ENCODE assay signal across 16 cellular contexts in the genomic region with DNA sequence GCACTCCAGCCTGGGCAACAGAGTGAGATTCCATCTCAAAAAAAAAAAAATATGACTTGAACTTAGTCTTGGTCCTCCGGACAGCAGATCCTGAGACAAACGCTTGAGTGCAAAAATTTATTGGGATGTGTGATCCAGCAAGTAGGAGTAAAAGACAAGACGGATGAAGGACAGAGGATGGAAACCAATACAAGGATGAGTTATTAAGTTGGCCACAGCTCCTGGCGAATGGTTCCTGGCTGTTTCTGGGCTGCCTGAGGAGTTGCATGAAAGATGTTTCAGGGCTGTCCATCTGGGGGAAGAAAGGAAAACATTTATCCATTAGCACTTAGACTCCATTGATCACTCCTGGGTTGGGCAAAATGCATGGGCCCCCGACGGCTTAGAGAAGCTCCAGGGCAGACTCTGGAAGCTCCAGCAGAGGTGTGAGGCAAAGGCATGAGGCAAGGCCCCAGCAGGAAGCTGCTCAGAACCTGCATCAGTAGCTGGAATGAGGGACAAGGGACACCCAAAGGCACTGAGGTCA.
A peak's percentile ranks its signal among the peaks of the same experiment; 100 is the strongest.
DNase-seq lines count a peak whose midpoint lies in the region; ATAC-seq, FAIRE-seq and TF ChIP-seq lines count a peak whose summit lies in the region.
"Had no signal": no experiment of that assay in that cellular context is flagged by ENCODE, and none has a peak within 500 bp of the region (broad histone marks: within the 10 kb centered on the region; RNA-seq: fewer than 3 reads in every experiment).

No MANE protein-coding gene starts in this region.

- H3K4ac ChIP-seq in IMR-90 (ENCODE audit: low read depth, low read length): peak overlapping the region; percentile 79

- peak overlapping the region; percentile 36; the same call in 1 of the 2 replicates for H4K5ac ChIP-seq in IMR-90 (ENCODE audit: low read depth, low read length)

- peak overlapping the region; percentile 32 to 85; a peak in 3 of 4 replicates for H4K8ac ChIP-seq in IMR-90 (ENCODE audit: low read depth in 2 of 2, low read length in 2 of 2)

- H3K4me1 ChIP-seq in A549 (peaks cover 15% of the 10 kb centered on the region; the same call in 2 of the 3 replicates), IMR-90 (ENCODE audit: control insufficient read depth, insufficient read depth, low read length) (peaks cover 22% of the 10 kb centered on the region), stomach (peaks cover 16 to 22% (median 20%) of the 10 kb centered on the region in 4 donors), spleen (peaks cover 7 to 21% (median 18%) of the 10 kb centered on the region in 6 donors)

- H3K36me3 Mint-ChIP-seq in glutamatergic neuron (ENCODE audit: unreplicated experiment): peaks cover 4% of the 10 kb centered on the region
- H3K36me3 Mint-ChIP-seq: CD4-positive, CD25-positive, alpha-beta regulatory T cell had no signal

- DNase-seq in A549 (ENCODE audit: low read depth in 1 of 2, low spot score in 1 of 2): no peak
- DNase-seq in IMR-90: no peak
- no peak for DNase-seq in glutamatergic neuron
- no peak for DNase-seq in stomach
- DNase-seq in spleen: no peak
- DNase-seq in retina: no peak
- no peak for DNase-seq in stimulated activated CD4-positive, alpha-beta T cell treated with anti-CD3 and anti-CD28 coated beads, Interleukin-4, amount 100 ng/mL, for 24 hours
- DNase-seq: Calu3; CD4-positive, CD25-positive, alpha-beta regulatory T cell; NCI-H1105 treated with DMSO at 0.1 percent for 48 hours; NCI-H187 treated with DMSO at 0.1 percent for 48 hours had no signal

- peak overlapping the region; percentile 72; the same call in 2 of the 3 replicates for H2BK15ac ChIP-seq in IMR-90 (ENCODE audit: low read depth, low read length)

- H3K56ac ChIP-seq in IMR-90 (ENCODE audit: extremely low read depth, insufficient read depth, low read length): no peak overlapping the region

- in situ Hi-C loops in IMR-90 (cut with MboI; ENCODE audit: low sequenced_read_pairs): loop anchor here (10.0 kb wide), 1 partner anchor 345 kb away; no protein-coding TSS in a partner anchor

- H4K20me1 ChIP-seq in IMR-90 (ENCODE audit: insufficient read depth, low read length): no peaks in the 10 kb centered on the region

- TF ChIP-seq POLR2A in A549 (IDR thresholded peaks at IDR 0.05; ENCODE audit: low read length) (no peak), IMR-90 (IDR thresholded peaks at IDR 0.05; ENCODE audit: low read depth, low read length) (no peak), stomach (IDR thresholded peaks at IDR 0.05) (no peak), spleen (IDR thresholded peaks at IDR 0.05) (no peak)

- H2BK20ac ChIP-seq in IMR-90 (ENCODE audit: low read depth, low read length): peak overlapping the region; percentile 89

- H4K91ac ChIP-seq in IMR-90 (ENCODE audit: insufficient read depth, low read depth, low read length): peak overlapping the region; percentile 82

- H3K14ac ChIP-seq in IMR-90 (replicated peaks; ENCODE audit: low read depth, low read length): peak overlapping the region; percentile 30

- H3K9me1 ChIP-seq in IMR-90 (ENCODE audit: insufficient read depth, low read length): peaks cover 21% of the 10 kb centered on the region

- no peaks in the 10 kb centered on the region for H3K9me3 ChIP-seq in A549
- no peaks in the 10 kb centered on the region for H3K9me3 ChIP-seq in IMR-90 (ENCODE audit: control insufficient read depth, insufficient read depth, low read length)
- no peaks in the 10 kb centered on the region for H3K9me3 ChIP-seq in stomach
- H3K9me3 ChIP-seq in spleen: no peaks in the 10 kb centered on the region

- no peak for FAIRE-seq in A549 (lab: Jason Lieb, UNC)
- FAIRE-seq: G401.6, GM12892 had no signal

- H3K18ac ChIP-seq in IMR-90 (ENCODE audit: low read depth, low read length): peak overlapping the region; percentile 71

- H2BK120ac ChIP-seq in IMR-90 (ENCODE audit: low read depth, low read length): peak overlapping the region; percentile 82

- TF ChIP-seq RAD21 in A549 (conservative IDR thresholded peaks at IDR 0.05 in 1 of 2, IDR thresholded peaks at IDR 0.05 in 1 of 2) (no peak), IMR-90 (IDR thresholded peaks at IDR 0.05; ENCODE audit: low read length) (no peak)

- dilution Hi-C loops in IMR-90 (cut with HindIII; ENCODE audit: low sequenced_read_pairs, unreplicated experiment): no loop called here

- H3K79me1 ChIP-seq in IMR-90 (ENCODE audit: low read depth in 1 of 2, low read length in 2 of 2): peaks cover 6 to 18% of the 10 kb centered on the region in 2 experiments; a peak in 3 of 4 replicates

- intact Hi-C loops in IMR-90 (cut with micrococcal nuclease): loop anchor here (5.0 to 10.0 kb wide), 2 partner anchors 98 to 375 kb away; a partner anchor contains a TSS
- intact Hi-C loops in stomach (cut with DNase I; ENCODE audit: low total_unique reads): no loop called here
- intact Hi-C loops in spleen (cut with DNase I; ENCODE audit: low total_unique reads): no loop called here

- H3K23ac ChIP-seq in IMR-90 (ENCODE audit: low read depth, low read length): peak overlapping the region; percentile 21; the same call in 1 of the 2 replicates

- POLR2A ChIA-PET in A549 (lab: Yijun Ruan, JAX) (interaction anchor here (1.3 kb wide), 1 partner anchor 98 kb away, joined by 4 read pairs; a partner anchor contains a TSS), IMR-90 (lab: Charles Lee; ENCODE audit: unreplicated experiment) (interaction anchor here (1.2 kb wide), 1 partner anchor 345 kb away, joined by 4 read pairs; no protein-coding TSS in a partner anchor)

- 92% methylated on average over 6 of the region's 6 CpGs for WGBS in A549 (ENCODE audit: missing lambda C conversion rate)
- WGBS in IMR-90 (ENCODE audit: extremely low coverage in 2 of 2, insufficient read length in 1 of 2), 2 experiments: 95% methylated on average over 4 of the region's 6 CpGs; no CpG with 5 or more reads in 1 of the 2 experiments
- WGBS in stomach, 5 donors: 75 to 90% (median 86%) methylated on average over 6 of the region's 6 CpGs
- 79 to 95% (median 93%) methylated on average over 6 of the region's 6 CpGs for WGBS in spleen, 5 donors

- CTCF ChIA-PET in A549 (lab: Yijun Ruan, JAX) (no interaction called here), IMR-90 (lab: Yijun Ruan, JAX) (interaction anchor here (0.7 kb wide), 1 partner anchor 91 kb away, joined by 3 read pairs; no protein-coding TSS in a partner anchor)

- H3K9me3 Mint-ChIP-seq in glutamatergic neuron (ENCODE audit: unreplicated experiment): peaks cover 24% of the 10 kb centered on the region
- H3K9me3 Mint-ChIP-seq: CD4-positive, CD25-positive, alpha-beta regulatory T cell; HFFc6 had no signal

- peaks cover 54% of the 10 kb centered on the region for H3K4me1 Mint-ChIP-seq in glutamatergic neuron (ENCODE audit: low read depth, unreplicated experiment)

- H2AK9ac ChIP-seq in IMR-90 (replicated peaks; ENCODE audit: low read depth, low read length, poor library complexity): no peak overlapping the region

- no peak for TF ChIP-seq CTCF in A549 (IDR thresholded peaks at IDR 0.05)
- no peak for TF ChIP-seq CTCF in IMR-90 (conservative IDR thresholded peaks at IDR 0.05; ENCODE audit: low read depth, low read length)
- TF ChIP-seq CTCF in glutamatergic neuron (IDR thresholded peaks at IDR 0.05; ENCODE audit: partially characterized antibody, unreplicated experiment): no peak
- no peak for TF ChIP-seq CTCF in stomach (IDR thresholded peaks at IDR 0.05)
- TF ChIP-seq CTCF in spleen (IDR thresholded peaks at IDR 0.05 in 8 of 11, conservative IDR thresholded peaks at IDR 0.05 in 3 of 11): no peak

- H3K27me3 ChIP-seq in IMR-90 (ENCODE audit: control insufficient read depth, insufficient read depth, low read length) (no peaks in the 10 kb centered on the region), stomach (no peaks in the 10 kb centered on the region), spleen (replicated peaks in 1 of 7) (no peaks in the 10 kb centered on the region)

- peak overlapping the region; percentile 46 to 78; a peak in 5 of 6 replicates for H3K27ac ChIP-seq in A549
- H3K27ac ChIP-seq in IMR-90 (ENCODE audit: insufficient read depth, low read length): peak overlapping the region; percentile 56; the same call in 1 of the 2 replicates
- peak overlapping the region in 3 of 5 donors; percentile 20 to 75 (median 26) for H3K27ac ChIP-seq in stomach
- H3K27ac ChIP-seq in spleen: no peak overlapping the region
- H3K27ac ChIP-seq: KMS-11 had no signal

- no peaks in the 10 kb centered on the region for H3K36me3 ChIP-seq in IMR-90 (ENCODE audit: control insufficient read depth, insufficient read depth, low read length)
- no peaks in the 10 kb centered on the region for H3K36me3 ChIP-seq in stomach
- H3K36me3 ChIP-seq in spleen: no peaks in the 10 kb centered on the region

- peak overlapping the region; percentile 40 for H3K4me3 Mint-ChIP-seq in glutamatergic neuron (ENCODE audit: unreplicated experiment)
- H3K4me3 Mint-ChIP-seq: HFFc6 had no signal

- peak overlapping the region; percentile 85 for H3K27ac Mint-ChIP-seq in glutamatergic neuron (ENCODE audit: unreplicated experiment)
- H3K27ac Mint-ChIP-seq: CD4-positive, CD25-positive, alpha-beta regulatory T cell had no signal

- peaks cover 19% of the 10 kb centered on the region for H3K27me3 Mint-ChIP-seq in glutamatergic neuron (ENCODE audit: unreplicated experiment)
- H3K27me3 Mint-ChIP-seq: CD4-positive, CD25-positive, alpha-beta regulatory T cell had no signal

- H2AK5ac ChIP-seq in IMR-90 (ENCODE audit: low read depth, low read length): peak overlapping the region; percentile 82

- ATAC-seq in A549: no peak
- ATAC-seq in IMR-90 (ENCODE audit: low read depth): no peak
- no peak for ATAC-seq in GM21447 (IDR thresholded peaks at IDR 0.05; ENCODE audit: unreplicated experiment)

- no peak overlapping the region for H3K4me3 ChIP-seq in A549
- H3K4me3 ChIP-seq in IMR-90 (ENCODE audit: insufficient read depth, low read depth, low read length): no peak overlapping the region
- H3K4me3 ChIP-seq in stomach: no peak overlapping the region
- no peak overlapping the region for H3K4me3 ChIP-seq in spleen

- no peak overlapping the region for H3K9ac ChIP-seq in IMR-90 (ENCODE audit: low read depth, low read length)
- H3K9ac ChIP-seq: KMS-11 had no signal

- BruUV-seq in IMR-90 (replicated peaks; lab: Mats Ljungman, UMichigan): no TSS peak

- H2AFZ ChIP-seq in IMR-90 (replicated peaks; ENCODE audit: low read length, poor library complexity): no peak overlapping the region

- no peak overlapping the region for H3K4me2 ChIP-seq in A549
- no peak overlapping the region for H3K4me2 ChIP-seq in IMR-90 (ENCODE audit: low read depth, low read length)
- H3K4me2 ChIP-seq: KMS-11 had no signal

- TF ChIP-seq EP300 in A549 (IDR thresholded peaks at IDR 0.05): no peak
- TF ChIP-seq EP300 in stomach (IDR thresholded peaks at IDR 0.05): no peak

- peak overlapping the region; percentile 46 for H2BK5ac ChIP-seq in IMR-90 (ENCODE audit: low read depth, low read length, poor library complexity, severe bottlenecking)

TF ChIP-seq in A549, 52 proteins besides CTCF, POLR2A, EP300 and RAD21 (continues in another document):
- TF ChIP-seq KDM1A (IDR thresholded peaks at IDR 0.05; ENCODE audit: low read depth) (no peak), RFX5 (IDR thresholded peaks at IDR 0.05) (no peak), HOXB5 (CRISPR knock-in tag; IDR thresholded peaks at IDR 0.05) (no peak)

Comparison
In these comparisons a context has a peak if more than half of its experiments do, and no peak if none do; other contexts are left out.
1. H3K27ac ChIP-seq: peak in A549 (2 of 2), IMR-90 (single experiment) and stomach (3 of 5); none in spleen (0 of 8).